ENCODE assay signal across 20 cellular contexts in genomic region chr12:131003676-131004075, GRCh38. TPM values are rescaled to one million over a fixed set of nuclear protein-coding genes. Genes with fewer than 3 reads are reported as not detected.
DNase-seq lines count a peak whose midpoint lies in the region; ATAC-seq and TF ChIP-seq lines count a peak whose summit lies in the region.
"Had no signal": no experiment of that assay in that cellular context is flagged by ENCODE, and none has a peak within 500 bp of the region (broad histone marks: within the 10 kb centered on the region; RNA-seq: fewer than 3 reads in every experiment).

No MANE protein-coding gene starts in this region.

- ATAC-seq in activated naive CD8-positive, alpha-beta T cell treated with anti-CD3 and anti-CD28 coated beads, Interleukin-2, amount 10 ng/mL, durations not matched to agents 7 days and 5 days (ENCODE audit: low read depth): no peak
- ATAC-seq in activated naive CD8-positive, alpha-beta T cell treated with anti-CD3 and anti-CD28 coated beads, Interleukin-2, amount 50 U/mL, for 24 hours: no peak
- no peak for ATAC-seq in natural killer cell
- ATAC-seq: gastroesophageal sphincter, Panc1, pancreas had no signal

- no peaks in the 10 kb centered on the region for H3K9me3 Mint-ChIP-seq in activated naive CD8-positive, alpha-beta T cell treated with anti-CD3 and anti-CD28 coated beads, Interleukin-2, amount 10 ng/mL, durations not matched to agents 7 days and 5 days
- H3K9me3 Mint-ChIP-seq in activated naive CD8-positive, alpha-beta T cell treated with anti-CD3 and anti-CD28 coated beads, Interleukin-2, amount 50 U/mL, for 24 hours: no peaks in the 10 kb centered on the region
- no peaks in the 10 kb centered on the region for H3K9me3 Mint-ChIP-seq in natural killer cell
- peaks cover 4% of the 10 kb centered on the region for H3K9me3 Mint-ChIP-seq in type B pancreatic cell

- H3K4me1 Mint-ChIP-seq in activated naive CD8-positive, alpha-beta T cell treated with anti-CD3 and anti-CD28 coated beads, Interleukin-2, amount 10 ng/mL, durations not matched to agents 7 days and 5 days: peaks cover 2% of the 10 kb centered on the region
- no peaks in the 10 kb centered on the region for H3K4me1 Mint-ChIP-seq in activated naive CD8-positive, alpha-beta T cell treated with anti-CD3 and anti-CD28 coated beads, Interleukin-2, amount 50 U/mL, for 24 hours
- no peaks in the 10 kb centered on the region for H3K4me1 Mint-ChIP-seq in natural killer cell
- H3K4me1 Mint-ChIP-seq in type B pancreatic cell (ENCODE audit: unreplicated experiment): peaks cover 17% of the 10 kb centered on the region
- H3K4me1 Mint-ChIP-seq: CD4-positive, CD25-positive, alpha-beta regulatory T cell; endodermal cell had no signal

- no peak overlapping the region for H3K27ac Mint-ChIP-seq in activated naive CD8-positive, alpha-beta T cell treated with anti-CD3 and anti-CD28 coated beads, Interleukin-2, amount 10 ng/mL, durations not matched to agents 7 days and 5 days
- no peak overlapping the region for H3K27ac Mint-ChIP-seq in activated naive CD8-positive, alpha-beta T cell treated with anti-CD3 and anti-CD28 coated beads, Interleukin-2, amount 50 U/mL, for 24 hours
- H3K27ac Mint-ChIP-seq in natural killer cell (no peak overlapping the region), type B pancreatic cell (no peak overlapping the region)
- H3K27ac Mint-ChIP-seq: endodermal cell had no signal

- no peak for DNase-seq in activated naive CD8-positive, alpha-beta T cell treated with anti-CD3 and anti-CD28 coated beads, Interleukin-2, amount 10 ng/mL, durations not matched to agents 7 days and 5 days
- no peak for DNase-seq in activated naive CD8-positive, alpha-beta T cell treated with anti-CD3 and anti-CD28 coated beads, Interleukin-2, amount 50 U/mL, for 24 hours
- DNase-seq in NCI-H2227 treated with DMSO at 0.1 percent for 48 hours (lab: John Stamatoyannopoulos, UW) (peak; percentile 64), natural killer cell (no peak), type B pancreatic cell (ENCODE audit: extremely low spot score, unreplicated experiment) (no peak), HK-2 (ENCODE audit: unreplicated experiment) (no peak), GM03348 (ENCODE audit: low spot score) (no peak)
- DNase-seq in activated CD4-positive, alpha-beta T cell treated with anti-CD3 and anti-CD28 coated beads for 1 hour: no peak
- DNase-seq: activated CD4-positive, alpha-beta T cell treated with anti-CD3 and anti-CD28 coated beads, Interleukin-2, amount 50 U/mL, for 1 hour; adrenal gland; brain microvascular endothelial cell; CD4-positive, CD25-positive, alpha-beta regulatory T cell; colonic mucosa; endodermal cell; NCI-H1930; NCI-H446 treated with DMSO at 0.1 percent for 48 hours; NK-92 treated with Interleukin-12 subunit alpha and Interleukin-12 subunit beta, amount 100 ng/mL, for 24 hours; pancreas had no signal

- no peaks in the 10 kb centered on the region for H3K36me3 Mint-ChIP-seq in activated naive CD8-positive, alpha-beta T cell treated with anti-CD3 and anti-CD28 coated beads, Interleukin-2, amount 10 ng/mL, durations not matched to agents 7 days and 5 days
- no peaks in the 10 kb centered on the region for H3K36me3 Mint-ChIP-seq in activated naive CD8-positive, alpha-beta T cell treated with anti-CD3 and anti-CD28 coated beads, Interleukin-2, amount 50 U/mL, for 24 hours (ENCODE audit: low read depth)
- H3K36me3 Mint-ChIP-seq in natural killer cell (no peaks in the 10 kb centered on the region), type B pancreatic cell (no peaks in the 10 kb centered on the region)
- H3K36me3 Mint-ChIP-seq: CD4-positive, CD25-positive, alpha-beta regulatory T cell had no signal

- TF ChIP-seq CTCF in natural killer cell (IDR thresholded peaks at IDR 0.05) (no peak), type B pancreatic cell (conservative IDR thresholded peaks at IDR 0.05) (no peak)

- peaks cover 2% of the 10 kb centered on the region for H3K27me3 Mint-ChIP-seq in activated naive CD8-positive, alpha-beta T cell treated with anti-CD3 and anti-CD28 coated beads, Interleukin-2, amount 10 ng/mL, durations not matched to agents 7 days and 5 days
- H3K27me3 Mint-ChIP-seq in activated naive CD8-positive, alpha-beta T cell treated with anti-CD3 and anti-CD28 coated beads, Interleukin-2, amount 50 U/mL, for 24 hours: no peaks in the 10 kb centered on the region
- H3K27me3 Mint-ChIP-seq in natural killer cell (ENCODE audit: low read depth in 2 of 2) (no peaks in the 10 kb centered on the region), type B pancreatic cell (peaks cover 4% of the 10 kb centered on the region)
- H3K27me3 Mint-ChIP-seq: CD4-positive, CD25-positive, alpha-beta regulatory T cell had no signal

- peak overlapping the region; percentile 63 for H3K4me3 Mint-ChIP-seq in activated naive CD8-positive, alpha-beta T cell treated with anti-CD3 and anti-CD28 coated beads, Interleukin-2, amount 10 ng/mL, durations not matched to agents 7 days and 5 days
- H3K4me3 Mint-ChIP-seq in activated naive CD8-positive, alpha-beta T cell treated with anti-CD3 and anti-CD28 coated beads, Interleukin-2, amount 50 U/mL, for 24 hours: no peak overlapping the region
- H3K4me3 Mint-ChIP-seq in natural killer cell (peak overlapping the region; percentile 37), type B pancreatic cell (peak overlapping the region; percentile 41)
- H3K4me3 Mint-ChIP-seq: CD4-positive, CD25-positive, alpha-beta regulatory T cell; endodermal cell had no signal

- POLR2A ChIA-PET in activated naive CD8-positive, alpha-beta T cell treated with anti-CD3 and anti-CD28 coated beads, Interleukin-2, amount 10 ng/mL, durations not matched to agents 7 days and 5 days (lab: Charles Lee): no interaction called here

- intact Hi-C loops in natural killer cell (cut with micrococcal nuclease): no loop called here

RNA-seq across cellular contexts. Expression of gene ADGRD1, which starts 50.0 kb away (rescaled TPM):
- total RNA-seq in activated naive CD8-positive, alpha-beta T cell treated with anti-CD3 and anti-CD28 coated beads, Interleukin-2, amount 10 ng/mL, durations not matched to agents 7 days and 5 days: not detected
- total RNA-seq in natural killer cell (1 to 10 TPM in 2 of 3 donors, under 1 TPM in 1; 0.50 to 3.9 (median 1.4) TPM), type B pancreatic cell (ENCODE audit: low replicate concordance) (2.6 and 11.0 TPM in 2 replicates)
- total RNA-seq: CD4-positive, CD25-positive, alpha-beta regulatory T cell had no signal
